Comparison of ENCODE assay signal across 10 cellular contexts in the genomic region with DNA sequence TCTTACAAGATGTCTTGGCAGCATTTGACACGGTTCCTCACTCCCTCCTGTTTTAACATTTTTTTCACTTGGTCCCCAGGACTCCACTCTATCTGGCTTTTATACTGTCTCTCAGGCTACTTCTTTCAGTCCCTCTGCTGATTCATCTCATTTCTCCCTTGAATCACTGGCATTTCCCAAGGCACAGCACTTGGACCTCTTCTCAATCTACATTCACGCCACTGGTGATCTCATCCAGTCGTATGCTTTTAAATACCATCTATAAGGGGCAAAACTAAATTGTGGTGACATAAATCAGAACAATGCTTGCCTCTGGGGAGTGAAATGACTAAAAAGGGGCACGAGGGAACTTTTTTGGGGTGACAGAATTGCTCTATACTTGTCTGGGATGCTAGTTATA. TPM values are rescaled to one million over a fixed set of nuclear protein-coding genes. Genes with fewer than 3 reads are reported as not detected.
DNase-seq lines count a peak whose midpoint lies in the region; ATAC-seq, FAIRE-seq and TF ChIP-seq lines count a peak whose summit lies in the region.
"Had no signal": no experiment of that assay in that cellular context is flagged by ENCODE, and none has a peak within 500 bp of the region (broad histone marks: within the 10 kb centered on the region; RNA-seq: fewer than 3 reads in every experiment).

No MANE protein-coding gene starts in this region.

- intact Hi-C loops in esophagus muscularis mucosa (cut with DNase I): no loop called here

- H3K27me3 ChIP-seq in GM23248 (replicated peaks; ENCODE audit: insufficient read depth) (no peaks in the 10 kb centered on the region), kidney epithelial cell (ENCODE audit: control insufficient read depth, insufficient read depth, low read length) (no peaks in the 10 kb centered on the region), esophagus muscularis mucosa (no peaks in the 10 kb centered on the region)
- H3K27me3 ChIP-seq: upper lobe of left lung had no signal

- peak overlapping the region; percentile 81 for H3K27ac ChIP-seq in GM23248
- no peak overlapping the region for H3K27ac ChIP-seq in esophagus muscularis mucosa (replicated peaks in 1 of 4)
- H3K27ac ChIP-seq: upper lobe of left lung had no signal

- no peak for TF ChIP-seq CTCF in kidney epithelial cell (IDR thresholded peaks at IDR 0.05; ENCODE audit: insufficient read depth, low read length, poor library complexity, severe bottlenecking)
- no peak for TF ChIP-seq CTCF in esophagus muscularis mucosa (IDR thresholded peaks at IDR 0.05)

- in situ Hi-C loops in GM23248 (cut with MboI): no loop called here

- peak; percentile 91 for DNase-seq in EH (ENCODE audit: low read depth)
- DNase-seq in GM23248: peak; percentile 93
- peak; percentile 74 for DNase-seq in amniotic epithelial cell (ENCODE audit: low read depth)
- peak; percentile 23 for DNase-seq in kidney epithelial cell (ENCODE audit: low read depth)
- DNase-seq in urothelium cell line (ENCODE audit: low spot score): no peak
- no peak for DNase-seq in NCI-H2171 treated with DMSO at 0.1 percent for 48 hours (lab: John Stamatoyannopoulos, UW)
- DNase-seq in esophagus muscularis mucosa (ENCODE audit: extremely low spot score): no peak
- DNase-seq: KG1, upper lobe of left lung had no signal

- no peak overlapping the region for H2AFZ ChIP-seq in GM23248

- peak overlapping the region; percentile 51 for H3K9ac ChIP-seq in GM23248

- TF ChIP-seq POLR2A in esophagus muscularis mucosa (IDR thresholded peaks at IDR 0.05; ENCODE audit: low read depth): no peak
- no peak for TF ChIP-seq POLR2A in GM18505 (IDR thresholded peaks at IDR 0.05; ENCODE audit: borderline replicate concordance, extremely low read depth, insufficient read depth, insufficient read length)

- peaks cover 48% of the 10 kb centered on the region for H3F3A ChIP-seq in GM23248 (ENCODE audit: insufficient read depth)

- no peak for ATAC-seq in GM18505 (IDR thresholded peaks at IDR 0.05; ENCODE audit: unreplicated experiment)

- no peaks in the 10 kb centered on the region for H3K36me3 ChIP-seq in GM23248 (ENCODE audit: low read depth)
- no peaks in the 10 kb centered on the region for H3K36me3 ChIP-seq in kidney epithelial cell (ENCODE audit: control insufficient read depth, insufficient read depth, low read length)
- H3K36me3 ChIP-seq in esophagus muscularis mucosa: peaks cover 0 to 5% (median 0%) of the 10 kb centered on the region in 4 donors

- WGBS in GM23248 (ENCODE audit: low coverage in 1 of 2, low lambda C conversion rate in 2 of 2, missing lambda C conversion rate in 2 of 2), 2 experiments: 3 to 9% methylated on average over 4 of the region's 4 CpGs
- 62% methylated on average over 4 of the region's 4 CpGs for WGBS in esophagus muscularis mucosa

- H3K4me2 ChIP-seq in GM23248 (ENCODE audit: unreplicated experiment): peak overlapping the region; percentile 47

- H3K79me2 ChIP-seq in GM23248 (ENCODE audit: insufficient read depth): peaks cover 69% of the 10 kb centered on the region

- H3K9me3 ChIP-seq in GM23248 (ENCODE audit: low read depth) (no peaks in the 10 kb centered on the region), esophagus muscularis mucosa (no peaks in the 10 kb centered on the region)
- H3K9me3 ChIP-seq: upper lobe of left lung had no signal

- H3K4me1 ChIP-seq in GM23248 (ENCODE audit: insufficient read depth) (peaks cover 42% of the 10 kb centered on the region), esophagus muscularis mucosa (peaks cover 0 to 13% (median 7%) of the 10 kb centered on the region in 4 donors)

- no peaks in the 10 kb centered on the region for H3K9me2 ChIP-seq in GM23248 (ENCODE audit: insufficient read depth)

- no peak for FAIRE-seq in urothelium cell line (lab: Jason Lieb, UNC)

- no peak for TF ChIP-seq EP300 in esophagus muscularis mucosa (IDR thresholded peaks at IDR 0.05)

- H4K20me1 ChIP-seq in GM23248 (ENCODE audit: insufficient read depth): no peaks in the 10 kb centered on the region

- peak overlapping the region; percentile 9; the same call in 1 of the 2 replicates for H3K4me3 ChIP-seq in GM23248
- H3K4me3 ChIP-seq in kidney epithelial cell (ENCODE audit: low read depth, low read length): no peak overlapping the region
- H3K4me3 ChIP-seq in esophagus muscularis mucosa: no peak overlapping the region
- H3K4me3 ChIP-seq: upper lobe of left lung had no signal

RNA-seq across cellular contexts. Expression of gene MAPKAP1, which starts 47.1 kb away (rescaled TPM):
- total RNA-seq in GM23248 (2014; rRNA removed; shearing (Covaris generic)): 74.5 and 75.1 TPM in 2 replicates
- polyA plus RNA-seq in GM23248 (2016; fragmentation: Nextera tagmentation; extraction: Ambion mirVana): 65.5 and 68.5 TPM in 2 replicates
- total RNA-seq in kidney epithelial cell (101 and 116 TPM in 2 replicates), esophagus muscularis mucosa (100 to 1,000 TPM in 1 of 4 donors, 10 to 100 TPM in 3; 84.3 to 103 (median 93.4) TPM)

Comparison
In these comparisons a context has a peak if more than half of its experiments do, and no peak if none do; other contexts are left out.
1. DNase-seq: peak in EH (single experiment), GM23248 (single experiment), amniotic epithelial cell (single experiment) and kidney epithelial cell (single experiment); none in urothelium cell line (single experiment), NCI-H2171 treated with DMSO at 0.1 percent for 48 hours (single experiment) and esophagus muscularis mucosa (single experiment).